ENCODE assay signal across 32 cellular contexts in genomic region chr1:210783925-210784324, GRCh38.
"Had no signal": no experiment of that assay in that cellular context is flagged by ENCODE, and none has a peak within 500 bp of the region (broad histone marks: within the 10 kb centered on the region; RNA-seq: fewer than 3 reads in every experiment).

No MANE protein-coding gene starts in this region.

- H3K4me1 ChIP-seq: SJCRH30 had no signal

- H3K4me3 ChIP-seq: MG63, PC-9, SJCRH30, SK-N-MC had no signal

- H3K4me2 ChIP-seq: PC-9 had no signal

- H3K27me3 ChIP-seq: SJCRH30 had no signal

- H3K9me3 ChIP-seq: MG63, SJCRH30 had no signal

- H2AFZ ChIP-seq: PC-9 had no signal

- H3K36me3 ChIP-seq: MG63, SJCRH30 had no signal

- DNase-seq: Kasumi-1, KG1, MG63, NCI-H1048, NCI-H1092 treated with DMSO at 0.1 percent for 48 hours, NCI-H1105 treated with DMSO at 0.1 percent for 48 hours, NCI-H1417, NCI-H1436, NCI-H146, NCI-H1694, NCI-H187, NCI-H1930, NCI-H2029 treated with DMSO at 0.1 percent for 48 hours, NCI-H2081 treated with DMSO at 0.1 percent for 48 hours, NCI-H2107, NCI-H2171, NCI-H226, NCI-H446 treated with DMSO at 0.1 percent for 48 hours, NCI-H510A, NCI-H524, NCI-H526, NCI-H748 treated with DMSO at 0.1 percent for 48 hours, NCI-H82, PC-9, SHP77, SIG-M5, SJCRH30 had no signal

- H3K27ac ChIP-seq: PC-9, RWPE1, SJCRH30, SK-N-MC had no signal

- ATAC-seq: Panc1, Right ventricle myocardium inferior, SK-N-SH treated with all-trans-retinoic acid at 6 μM for 48 hours had no signal
